ENCODE assay signal across 1 cellular context in the genomic region with DNA sequence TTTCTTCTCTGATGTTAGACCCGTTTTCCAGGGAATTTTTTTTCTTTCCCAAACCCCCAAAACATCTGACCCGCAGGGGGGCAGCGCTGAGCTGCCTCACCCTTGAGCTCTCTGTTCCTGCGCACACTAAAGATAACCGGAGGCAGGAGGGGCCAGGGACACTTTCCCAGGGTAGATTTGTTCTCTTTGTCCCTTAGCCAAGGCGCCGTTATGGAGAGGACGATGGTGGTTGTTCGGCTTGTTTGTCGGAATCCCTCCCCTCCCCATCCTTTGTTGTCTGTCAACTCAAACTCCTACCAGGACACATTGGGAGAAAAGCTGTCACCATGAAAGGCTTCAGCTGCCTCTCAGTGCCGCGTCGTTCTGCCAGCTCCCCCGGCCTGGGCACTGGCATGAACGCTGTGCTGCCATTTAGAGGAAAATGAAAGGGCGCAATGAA.
TF ChIP-seq lines count a peak whose summit lies in the region.

No MANE protein-coding gene starts in this region.

TF ChIP-seq in GM12878, 131 proteins besides CTCF, POLR2A, EP300 and RAD21 (continued from another document):
- TF ChIP-seq BACH1 (IDR thresholded peaks at IDR 0.05; ENCODE audit: borderline replicate concordance) (no peak), ZBED1 (IDR thresholded peaks at IDR 0.05; ENCODE audit: borderline replicate concordance) (no peak)
